Comparison of ENCODE assay signal across 9 cellular contexts in genomic region chr11:45879803-45880685, GRCh38. TPM values are rescaled to one million over a fixed set of nuclear protein-coding genes. Genes with fewer than 3 reads are reported as not detected.
A peak's percentile ranks its signal among the peaks of the same experiment; 100 is the strongest.
DNase-seq lines count a peak whose midpoint lies in the region; ATAC-seq, FAIRE-seq and TF ChIP-seq lines count a peak whose summit lies in the region.
"Had no signal": no experiment of that assay in that cellular context is flagged by ENCODE, and none has a peak within 500 bp of the region (broad histone marks: within the 10 kb centered on the region; RNA-seq: fewer than 3 reads in every experiment).

No MANE protein-coding gene starts in this region.

- CTCF ChIA-PET in IMR-90 (lab: Yijun Ruan, JAX): no interaction called here

- H3K4me2 ChIP-seq in IMR-90 (ENCODE audit: low read depth, low read length): no peak overlapping the region

- POLR2A ChIA-PET in IMR-90 (lab: Charles Lee; ENCODE audit: unreplicated experiment): no interaction called here

- no peak for TF ChIP-seq POLR2A in IMR-90 (IDR thresholded peaks at IDR 0.05; ENCODE audit: low read depth, low read length)

- no peak for TF ChIP-seq RAD21 in IMR-90 (IDR thresholded peaks at IDR 0.05; ENCODE audit: low read length)

- peaks cover 0 to 3% of the 10 kb centered on the region in 2 experiments; a peak in 1 of 4 replicates for H3K79me1 ChIP-seq in IMR-90 (ENCODE audit: low read depth in 1 of 2, low read length in 2 of 2)

- no peak overlapping the region for H2BK5ac ChIP-seq in IMR-90 (ENCODE audit: low read depth, low read length, poor library complexity, severe bottlenecking)

- H3K4me1 ChIP-seq in IMR-90 (ENCODE audit: control insufficient read depth, insufficient read depth, low read length): peaks cover 2% of the 10 kb centered on the region; the same call in 1 of the 2 replicates

- H3K14ac ChIP-seq in IMR-90 (replicated peaks; ENCODE audit: low read depth, low read length): no peak overlapping the region

- ATAC-seq in IMR-90 (ENCODE audit: low read depth): peak; percentile 14; the same call in 1 of the 2 replicates
- ATAC-seq in GM18517 (IDR thresholded peaks at IDR 0.05; ENCODE audit: unreplicated experiment): no peak
- no peak for ATAC-seq in GM19023 (IDR thresholded peaks at IDR 0.05; ENCODE audit: unreplicated experiment)

- TF ChIP-seq CTCF in IMR-90 (conservative IDR thresholded peaks at IDR 0.05; ENCODE audit: low read depth, low read length) (no peak), fibroblast of pulmonary artery (IDR thresholded peaks at IDR 0.05; ENCODE audit: low read length, missing control alignments) (no peak)

- H3K36me3 ChIP-seq in IMR-90 (ENCODE audit: control insufficient read depth, insufficient read depth, low read length): peaks cover 38% of the 10 kb centered on the region

- no peak overlapping the region for H2BK20ac ChIP-seq in IMR-90 (ENCODE audit: low read depth, low read length)

- H3K9ac ChIP-seq in IMR-90 (ENCODE audit: low read depth, low read length): no peak overlapping the region

- no peak overlapping the region for H3K56ac ChIP-seq in IMR-90 (ENCODE audit: extremely low read depth, insufficient read depth, low read length)

- no peaks in the 10 kb centered on the region for H3K27me3 ChIP-seq in IMR-90 (ENCODE audit: control insufficient read depth, insufficient read depth, low read length)

- H3K9me1 ChIP-seq in IMR-90 (ENCODE audit: insufficient read depth, low read length): peaks cover 12% of the 10 kb centered on the region

- 90% methylated on average over 2 of the region's 7 CpGs; no CpG with 5 or more reads in 1 of the 2 experiments for WGBS in IMR-90 (ENCODE audit: extremely low coverage in 2 of 2, insufficient read length in 1 of 2), 2 experiments

- no peak overlapping the region for H3K4me3 ChIP-seq in IMR-90 (ENCODE audit: insufficient read depth, low read depth, low read length)
- no peak overlapping the region for H3K4me3 ChIP-seq in fibroblast of pulmonary artery (replicated peaks; ENCODE audit: low read depth, low read length)

- intact Hi-C loops in IMR-90 (cut with micrococcal nuclease): loop anchor here (10.0 kb wide), 1 partner anchor 125 kb away; no protein-coding TSS in a partner anchor

- dilution Hi-C loops in IMR-90 (cut with HindIII; ENCODE audit: low sequenced_read_pairs, unreplicated experiment): no loop called here

- no peaks in the 10 kb centered on the region for H3K9me3 ChIP-seq in IMR-90 (ENCODE audit: control insufficient read depth, insufficient read depth, low read length)

- no peak overlapping the region for H2BK15ac ChIP-seq in IMR-90 (ENCODE audit: low read depth, low read length)

- no peak overlapping the region for H3K18ac ChIP-seq in IMR-90 (ENCODE audit: low read depth, low read length)

- no peak overlapping the region for H3K27ac ChIP-seq in IMR-90 (ENCODE audit: insufficient read depth, low read length)

- H2AFZ ChIP-seq in IMR-90 (replicated peaks; ENCODE audit: low read length, poor library complexity): no peak overlapping the region

- H2AK5ac ChIP-seq in IMR-90 (ENCODE audit: low read depth, low read length): no peak overlapping the region

- H4K20me1 ChIP-seq in IMR-90 (ENCODE audit: insufficient read depth, low read length): peaks cover 21% of the 10 kb centered on the region

- DNase-seq in IMR-90: peak; percentile 22
- DNase-seq in RCC 7860 (ENCODE audit: low spot score): peak; percentile 71
- DNase-seq in fibroblast of pulmonary artery (ENCODE audit: low read depth): peak; percentile 12
- DNase-seq in superior temporal gyrus (ENCODE audit: extremely low spot score): peak; percentile 65
- no peak for DNase-seq in NCI-H128 (lab: John Stamatoyannopoulos, UW; ENCODE audit: unreplicated experiment)
- DNase-seq: NCI-H187, SW 1271 had no signal

- no peak overlapping the region for H2AK9ac ChIP-seq in IMR-90 (replicated peaks; ENCODE audit: low read depth, low read length, poor library complexity)

- FAIRE-seq in RCC 7860 (lab: Jason Lieb, UNC): peak; percentile 80

- no peak overlapping the region for H3K23ac ChIP-seq in IMR-90 (ENCODE audit: low read depth, low read length)

- no TSS peak for BruUV-seq in IMR-90 (replicated peaks; lab: Mats Ljungman, UMichigan)

- H4K91ac ChIP-seq in IMR-90 (ENCODE audit: insufficient read depth, low read depth, low read length): no peak overlapping the region

- no peak overlapping the region for H3K4ac ChIP-seq in IMR-90 (ENCODE audit: low read depth, low read length)

- no peak overlapping the region for H4K8ac ChIP-seq in IMR-90 (ENCODE audit: low read depth in 2 of 2, low read length in 2 of 2)

- in situ Hi-C loops in IMR-90 (cut with MboI; ENCODE audit: low sequenced_read_pairs): loop anchor here (10.0 kb wide), 1 partner anchor 125 kb away; no protein-coding TSS in a partner anchor

- no peak overlapping the region for H4K5ac ChIP-seq in IMR-90 (ENCODE audit: low read depth, low read length)

- no peak overlapping the region for H2BK120ac ChIP-seq in IMR-90 (ENCODE audit: low read depth, low read length)

TF ChIP-seq in IMR-90, 13 proteins besides CTCF, POLR2A, EP300 and RAD21:
- TF ChIP-seq MAZ (IDR thresholded peaks at IDR 0.05; ENCODE audit: borderline replicate concordance, low read depth, low read length) (peak; percentile 56), FOS (IDR thresholded peaks at IDR 0.05; ENCODE audit: low read depth, low read length) (0 out of 2 replicates have a peak, but pooled peaks have one; percentile 37), RCOR1 (IDR thresholded peaks at IDR 0.05; ENCODE audit: insufficient replicate concordance, low read length) (no peak), CHD1 (IDR thresholded peaks at IDR 0.05; ENCODE audit: low read depth, low read length) (no peak), USF2 (IDR thresholded peaks at IDR 0.05; ENCODE audit: low read depth, low read length) (no peak)
TF ChIP-seq in IMR-90: peak in this region for 2.

RNA-seq across cellular contexts. Expression of gene MAPK8IP1, which starts 5.4 kb away (rescaled TPM):
- total RNA-seq in IMR-90 (2012; rRNA removed): 6.5 and 6.9 TPM in 2 replicates
- polyA plus RNA-seq in IMR-90 (2012; rRNA removed): 9.6 and 12.4 TPM in 2 replicates
- 5.9 and 10.4 TPM in 2 replicates for polyA plus RNA-seq in IMR-90 (2012; cell fraction: cytosol; rRNA removed)
- polyA plus RNA-seq in IMR-90 (2012; cell fraction: nucleus; rRNA removed; ENCODE audit: low replicate concordance): 10.5 and 18.3 TPM in 2 replicates

RNA-seq across cellular contexts. Expression of gene FREY1, which starts 27.0 kb away (rescaled TPM):
- total RNA-seq in IMR-90 (2012; rRNA removed): 0.83 TPM in 1 of 2 replicates, not detected in the other
- polyA plus RNA-seq in IMR-90 (2012; rRNA removed): 0.21 and 0.49 TPM in 2 replicates
- polyA plus RNA-seq in IMR-90 (2012; cell fraction: cytosol; rRNA removed): 0.10 and 0.11 TPM in 2 replicates
- 1.6 and 1.7 TPM in 2 replicates for polyA plus RNA-seq in IMR-90 (2012; cell fraction: nucleus; rRNA removed; ENCODE audit: low replicate concordance)

RNA-seq across cellular contexts. Expression of gene CRY2, which starts 32.8 kb away (rescaled TPM):
- 12.8 and 13.1 TPM in 2 replicates for total RNA-seq in IMR-90 (2012; rRNA removed)
- 10.8 and 12.2 TPM in 2 replicates for polyA plus RNA-seq in IMR-90 (2012; rRNA removed)
- polyA plus RNA-seq in IMR-90 (2012; cell fraction: cytosol; rRNA removed): 5.4 and 6.9 TPM in 2 replicates
- polyA plus RNA-seq in IMR-90 (2012; cell fraction: nucleus; rRNA removed; ENCODE audit: low replicate concordance): 33.2 and 38.5 TPM in 2 replicates

RNA-seq across cellular contexts. Expression of gene PEX16, which starts 37.6 kb away (rescaled TPM):
- 15.3 and 17.9 TPM in 2 replicates for total RNA-seq in IMR-90 (2012; rRNA removed)
- polyA plus RNA-seq in IMR-90 (2012; rRNA removed): 23.3 and 29.4 TPM in 2 replicates
- 34.1 and 38.2 TPM in 2 replicates for polyA plus RNA-seq in IMR-90 (2012; cell fraction: cytosol; rRNA removed)
- 48.3 and 88.8 TPM in 2 replicates for polyA plus RNA-seq in IMR-90 (2012; cell fraction: nucleus; rRNA removed; ENCODE audit: low replicate concordance)

RNA-seq across cellular contexts. Expression of gene LARGE2, which starts 42.4 kb away (rescaled TPM):
- not detected in 2 replicates for total RNA-seq in IMR-90 (2012; rRNA removed)
- 0.03 and 0.13 TPM in 2 replicates for polyA plus RNA-seq in IMR-90 (2012; rRNA removed)
- polyA plus RNA-seq in IMR-90 (2012; cell fraction: cytosol; rRNA removed): 0.10 and 0.16 TPM in 2 replicates
- polyA plus RNA-seq in IMR-90 (2012; cell fraction: nucleus; rRNA removed; ENCODE audit: low replicate concordance): 0.38 and 0.49 TPM in 2 replicates
